In genomic region chr11:35151241-35151640, GRCh38 we compare ENCODE assay signal across 15 cellular contexts. TPM values are rescaled to one million over a fixed set of nuclear protein-coding genes. Genes with fewer than 3 reads are reported as not detected.
A peak's percentile ranks its signal among the peaks of the same experiment; 100 is the strongest.
DNase-seq lines count a peak whose midpoint lies in the region; ATAC-seq, FAIRE-seq and TF ChIP-seq lines count a peak whose summit lies in the region.
"Had no signal": no experiment of that assay in that cellular context is flagged by ENCODE, and none has a peak within 500 bp of the region (broad histone marks: within the 10 kb centered on the region; RNA-seq: fewer than 3 reads in every experiment).

No MANE protein-coding gene starts in this region.

- H3K27ac ChIP-seq in ACC112 (ENCODE audit: low read depth, low read length): peak overlapping the region; percentile 2; the same call in 1 of the 2 replicates
- H3K27ac ChIP-seq in GM12878 (ENCODE audit: control insufficient read depth, insufficient read depth): no peak overlapping the region

- peaks cover 100% of the 10 kb centered on the region for H3K4me1 Mint-ChIP-seq in HFFc6 (ENCODE audit: low read depth)

- no peak for TF ChIP-seq RAD21 in GM12878 (IDR thresholded peaks at IDR 0.05; ENCODE audit: insufficient read depth, low read depth, low read length)

- ATAC-seq in GM12878: no peak

- SMC1A ChIA-PET in GM12878 (lab: Charles Lee; ENCODE audit: uncharacterized antibody, unreplicated experiment): interaction anchor here (1.3 to 5.7 kb wide), 5 partner anchors 12 to 122 kb away, joined by 3 to 76 read pairs (median 4); no protein-coding TSS in a partner anchor

- H3K4me3 ChIP-seq in ACC112 (ENCODE audit: low read depth, low read length): no peak overlapping the region
- no peak overlapping the region for H3K4me3 ChIP-seq in GM12878
- H3K4me3 ChIP-seq: lung had no signal

- no peak overlapping the region for H2AFZ ChIP-seq in ACC112 (ENCODE audit: low read length, unreplicated experiment)
- no peak overlapping the region for H2AFZ ChIP-seq in GM12878 (ENCODE audit: control insufficient read depth, low read depth, low read length)

- in situ Hi-C loops in GM12878 (cut with MboI): no loop called here

- RAD21 ChIA-PET in GM12878 (lab: Charles Lee; ENCODE audit: unreplicated experiment): interaction anchor here (0.9 to 1.1 kb wide), 2 partner anchors 16 to 24 kb away, joined by 3 read pairs; no protein-coding TSS in a partner anchor

- FAIRE-seq in GM12878 (lab: Jason Lieb, UNC): no peak
- FAIRE-seq: frontal cortex had no signal

- H3K36me3 ChIP-seq in ACC112 (ENCODE audit: insufficient read depth, low read length) (peaks cover 74% of the 10 kb centered on the region), GM12878 (ENCODE audit: control insufficient read depth in 2 of 2, insufficient read depth in 2 of 2, low read length in 1 of 2) (peaks cover 0 to 7% of the 10 kb centered on the region in 2 experiments; a peak in 2 of 4 replicates)

- TF ChIP-seq POLR2A in GM12878 (IDR thresholded peaks at IDR 0.05; ENCODE audit: low read depth, low read length): no peak

- DNase-seq in HFFc6: peak; percentile 58
- no peak for DNase-seq in GM12878 (ENCODE audit: low read depth, low spot score)
- peak; percentile 66 for DNase-seq in medulla oblongata (ENCODE audit: extremely low spot score)
- no peak for DNase-seq in superior temporal gyrus (ENCODE audit: extremely low spot score)
- DNase-seq in stimulated activated CD4-positive, alpha-beta T cell treated with anti-CD3 and anti-CD28 coated beads, Interleukin-4, amount 100 ng/mL, for 24 hours: no peak
- no peak for DNase-seq in KG1 (lab: John Stamatoyannopoulos, UW)
- no peak for DNase-seq in UCSD-AML1 (lab: John Stamatoyannopoulos, UW; ENCODE audit: unreplicated experiment)
- DNase-seq: activated CD4-positive, alpha-beta T cell treated with anti-CD3 and anti-CD28 coated beads, Interleukin-2, amount 50 U/mL, for 1 hour; KBM-7; NCI-H2227 treated with DMSO at 0.1 percent for 48 hours; Right ventricle myocardium superior; stimulated activated CD8-positive, alpha-beta memory T cell treated with anti-CD3 and anti-CD28 coated beads, Interleukin-4, amount 100 ng/mL, for 48 hours had no signal

- TF ChIP-seq EP300 in GM12878 (IDR thresholded peaks at IDR 0.05; ENCODE audit: borderline replicate concordance in 1 of 2, control insufficient read depth in 1 of 2, low read depth in 2 of 2, low read length in 2 of 2): no peak

- 100% methylated on average over 1 of the region's 1 CpG for WGBS in GM12878 (ENCODE audit: insufficient coverage, insufficient replicate concordance, low lambda C conversion rate, missing lambda C conversion rate)

- intact Hi-C loops in GM12878 (cut with micrococcal nuclease; ENCODE audit: unreplicated experiment): no loop called here

- POLR2A ChIA-PET in GM12878 (lab: Charles Lee): interaction anchor here (1.4 kb wide), 1 partner anchor 11 kb away, joined by 5 read pairs; no protein-coding TSS in a partner anchor

- peak overlapping the region; percentile 22 for H3K4me3 Mint-ChIP-seq in HFFc6

- H3K79me2 ChIP-seq in ACC112 (ENCODE audit: control insufficient read depth, insufficient read depth, low read length, unreplicated experiment): peaks cover 98% of the 10 kb centered on the region
- H3K79me2 ChIP-seq in GM12878 (ENCODE audit: control insufficient read depth, insufficient read depth, low read length): peaks cover 32% of the 10 kb centered on the region

- peaks cover 87% of the 10 kb centered on the region for H3K36me3 Mint-ChIP-seq in HFFc6 (ENCODE audit: low read depth)

- no peaks in the 10 kb centered on the region; the same call in 1 of the 3 replicates for H3K9me3 ChIP-seq in GM12878 (replicated peaks; ENCODE audit: control insufficient read depth, insufficient read depth, low read length)

- 0 out of 2 replicates have a peak, but pooled peaks cover 4% of the 10 kb centered on the region for H3K9me3 Mint-ChIP-seq in HFFc6

- H3K27me3 Mint-ChIP-seq in HFFc6 (ENCODE audit: insufficient read depth): peaks cover 35% of the 10 kb centered on the region

- no peaks in the 10 kb centered on the region; the same call in 1 of the 2 replicates for H4K20me1 ChIP-seq in GM12878 (ENCODE audit: control insufficient read depth, insufficient read depth)

- H3K4me2 ChIP-seq in GM12878 (ENCODE audit: control insufficient read depth, insufficient read depth): no peak overlapping the region

- H3K27me3 ChIP-seq in ACC112 (ENCODE audit: insufficient read depth, low read length) (no peaks in the 10 kb centered on the region), GM12878 (replicated peaks in 1 of 2; ENCODE audit: control insufficient read depth in 2 of 2, insufficient read depth in 2 of 2, low read length in 1 of 2) (no peaks in the 10 kb centered on the region)

- CTCF ChIA-PET in GM12878 (lab: Yijun Ruan, JAX): interaction anchor here (1.0 to 10.3 kb wide), 5 partner anchors 12 to 225 kb away, joined by 3 to 111 read pairs (median 4); no protein-coding TSS in a partner anchor

- no peak for TF ChIP-seq CTCF in HFFc6 (IDR thresholded peaks at IDR 0.05)
- no peak for TF ChIP-seq CTCF in GM12878 (IDR thresholded peaks at IDR 0.05 in 2 of 3, conservative IDR thresholded peaks at IDR 0.05 in 1 of 3; ENCODE audit: control insufficient read depth in 2 of 3, extremely low read depth in 1 of 3, insufficient read depth in 1 of 3, low read depth in 3 of 3, low read length in 3 of 3)

- H3K4me1 ChIP-seq in ACC112 (ENCODE audit: control insufficient read depth, insufficient read depth, low read length, unreplicated experiment): peaks cover 41% of the 10 kb centered on the region
- H3K4me1 ChIP-seq in GM12878 (ENCODE audit: control insufficient read depth, insufficient read depth, low read length): peaks cover 12% of the 10 kb centered on the region

- no peak overlapping the region for H3K9ac ChIP-seq in GM12878 (ENCODE audit: control insufficient read depth, insufficient read depth, low read length)

- BruUV-seq in GM12878 (replicated peaks; lab: Mats Ljungman, UMichigan): no TSS peak

- peak overlapping the region; percentile 76 for H3K27ac Mint-ChIP-seq in HFFc6

TF ChIP-seq in GM12878, 131 proteins besides CTCF, POLR2A, EP300 and RAD21:
- 0 out of 2 replicates have a peak, but pooled peaks have one; percentile 29 for TF ChIP-seq MLLT1 (IDR thresholded peaks at IDR 0.05)
- no peak for TF ChIP-seq LARP7 (IDR thresholded peaks at IDR 0.05)
- TF ChIP-seq SMARCA5 (IDR thresholded peaks at IDR 0.05): no peak

RNA-seq across cellular contexts. Expression of gene CD44, which starts 12.3 kb away (rescaled TPM):
- total RNA-seq in HFFc6 (2021; fragmentation: NEBNext Ultra II Directional; extraction: Animal tissue kit (Norgen Biotek cat#: 25700)): 1,000 to 10,000 TPM; 1,912 to 2,221 (median 2,175) TPM
- 514 and 528 TPM in 2 replicates for total RNA-seq in GM12878 (2013; cell fraction: nucleolus; rRNA removed)
- 92.1 and 101 TPM in 2 replicates for total RNA-seq in GM12878 (2014; rRNA removed)
- 133 and 148 TPM in 2 replicates for total RNA-seq in GM12878 (2014; rRNA removed; fragmentation: Illumina TruSeq; extraction: Trizol)
- total RNA-seq in GM12878 (2021): 293 and 295 TPM in 2 replicates
- 121 TPM for polyA plus RNA-seq in GM12878 (2011; ENCODE audit: low read depth)
- polyA plus RNA-seq in GM12878 (2011; rRNA removed): 190 and 193 TPM in 2 replicates
- polyA plus RNA-seq in GM12878 (2011; cell fraction: cytosol; rRNA removed): 279 and 303 TPM in 2 replicates
- polyA plus RNA-seq in GM12878 (2011; cell fraction: nucleus; rRNA removed): 148 and 190 TPM in 2 replicates
- polyA plus RNA-seq in GM12878 (2012): 190 and 271 TPM in 2 replicates
- polyA plus RNA-seq in GM12878 (2014; fragmentation: Illumina TruSeq; extraction: Trizol): 264 and 295 TPM in 2 replicates
- polyA plus RNA-seq in GM12878 (2014; fragmentation: Nextera tagmentation; extraction: Ambion mirVana): 10 to 100 TPM; 57.1 to 65.3 TPM
- polyA plus RNA-seq in GM12878 (2014; rRNA removed): 188 and 201 TPM in 2 replicates
- polyA plus RNA-seq in GM12878 (2016; fragmentation: Nextera tagmentation; extraction: Ambion mirVana): 100 to 1,000 TPM in 1 of 2 experiments, 10 to 100 TPM in 1; 95.6 to 108 TPM
- 318 and 386 TPM in 2 replicates for polyA minus RNA-seq in GM12878 (2011; rRNA and poly(A)+ RNA removed)
- 126 and 137 TPM in 2 replicates for polyA minus RNA-seq in GM12878 (2011; cell fraction: cytosol; rRNA and poly(A)+ RNA removed)
- polyA minus RNA-seq in GM12878 (2011; cell fraction: nucleus; rRNA and poly(A)+ RNA removed): 179 and 299 TPM in 2 replicates

Comparison
In these comparisons a context has a peak if more than half of its experiments do, and no peak if none do; other contexts are left out.
1. DNase-seq: peak in HFFc6 (single experiment) and medulla oblongata (single experiment); none in GM12878 (single experiment), superior temporal gyrus (single experiment), stimulated activated CD4-positive, alpha-beta T cell treated with anti-CD3 and anti-CD28 coated beads, Interleukin-4, amount 100 ng/mL, for 24 hours (single experiment), KG1 (single experiment) and UCSD-AML1 (single experiment).